9 cellular contexts compared by ENCODE assay signal in the genomic region with DNA sequence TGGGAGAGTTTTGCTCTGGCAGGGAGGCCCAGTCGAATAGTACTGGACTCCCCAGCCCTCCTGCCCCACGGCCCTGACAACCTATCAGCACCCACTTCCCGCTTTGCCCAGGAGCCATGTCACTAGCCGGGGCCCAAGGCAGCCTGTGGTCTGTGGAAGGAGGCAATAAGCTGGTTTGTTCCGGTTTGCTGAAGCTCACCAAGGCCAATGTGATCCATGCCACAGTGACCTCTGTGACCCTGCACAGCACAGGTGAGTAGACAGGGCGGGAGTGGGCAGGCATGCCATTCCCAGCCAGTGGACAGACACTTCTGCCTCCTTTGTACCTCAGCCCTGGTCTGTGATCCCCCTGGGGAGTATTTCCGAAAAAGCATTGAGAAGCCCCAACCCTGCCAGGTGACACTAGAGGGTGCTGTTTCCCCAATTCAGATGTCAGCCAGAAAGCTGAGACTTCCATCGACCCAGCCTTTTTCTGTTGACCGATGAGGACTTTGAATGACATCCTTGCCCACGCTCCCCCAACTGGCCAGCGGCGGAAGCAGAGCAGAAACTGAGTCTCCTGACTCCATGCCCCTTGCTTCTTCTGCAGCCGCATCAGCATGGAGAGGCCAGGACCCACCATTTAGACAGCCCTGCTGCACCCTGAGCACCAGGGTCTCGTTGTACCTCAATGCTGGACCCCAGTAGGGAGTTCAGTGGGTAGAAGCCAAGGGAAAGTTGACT. TPM values are rescaled to one million over a fixed set of nuclear protein-coding genes. Genes with fewer than 3 reads are reported as not detected.
DNase-seq lines count a peak whose midpoint lies in the region; ATAC-seq and TF ChIP-seq lines count a peak whose summit lies in the region.
"Had no signal": no experiment of that assay in that cellular context is flagged by ENCODE, and none has a peak within 500 bp of the region (broad histone marks: within the 10 kb centered on the region; RNA-seq: fewer than 3 reads in every experiment).

No MANE protein-coding gene starts in this region.

- no peaks in the 10 kb centered on the region for H3K27me3 ChIP-seq in stomach smooth muscle (ENCODE audit: control insufficient read depth in 1 of 2, insufficient read depth in 2 of 2, low read length in 2 of 2)

- intact Hi-C loops in activated CD4-positive, alpha-beta T cell treated with anti-CD3 and anti-CD28 coated beads, Interleukin-2, amount 10 ng/mL, durations not matched to agents 24 days and 14 days (cut with micrococcal nuclease) = loop anchor here (1.0 kb wide), 2 partner anchors 9 to 50 kb away; a partner anchor contains a TSS

- peaks cover 34% of the 10 kb centered on the region for H3K4me1 ChIP-seq in stomach smooth muscle (ENCODE audit: control insufficient read depth, insufficient read depth, low read length)

- no peaks in the 10 kb centered on the region for H3K9me3 Mint-ChIP-seq in activated CD4-positive, alpha-beta T cell treated with anti-CD3 and anti-CD28 coated beads, Interleukin-2, amount 10 ng/mL, durations not matched to agents 24 days and 14 days
- H3K9me3 Mint-ChIP-seq: stimulated activated naive CD8-positive, alpha-beta T cell treated with anti-CD3 and anti-CD28 coated beads, Interleukin-15, Interleukin-2, amounts not matched to agents 100 ng/mL and 50 ng/mL, for 24 hours had no signal

- no peaks in the 10 kb centered on the region for H3K27me3 Mint-ChIP-seq in activated CD4-positive, alpha-beta T cell treated with anti-CD3 and anti-CD28 coated beads, Interleukin-2, amount 10 ng/mL, durations not matched to agents 24 days and 14 days
- H3K27me3 Mint-ChIP-seq: stimulated activated naive CD8-positive, alpha-beta T cell treated with anti-CD3 and anti-CD28 coated beads, Interleukin-15, Interleukin-2, amounts not matched to agents 100 ng/mL and 50 ng/mL, for 24 hours had no signal

- ATAC-seq in GM18519 (IDR thresholded peaks at IDR 0.05; ENCODE audit: low FRiP score, unreplicated experiment) (peak; percentile 74), HG03135 (IDR thresholded peaks at IDR 0.05; ENCODE audit: unreplicated experiment) (peak; percentile 60)

- H3K36me3 ChIP-seq in stomach smooth muscle (ENCODE audit: control insufficient read depth in 2 of 2, insufficient read depth in 2 of 2, low read length in 2 of 2) = no peaks in the 10 kb centered on the region

- peak; percentile 89 for TF ChIP-seq CTCF in AG10803 (conservative IDR thresholded peaks at IDR 0.05; ENCODE audit: low read length)

- H3K9ac ChIP-seq in stomach smooth muscle (ENCODE audit: low read length in 2 of 2) = peak overlapping the region; percentile 62 to 64

- no peak overlapping the region for H3K4me3 ChIP-seq in AG10803 (ENCODE audit: low read length)
- peak overlapping the region; percentile 49 to 68 for H3K4me3 ChIP-seq in stomach smooth muscle (ENCODE audit: low read length in 2 of 2)

- H3K9me3 ChIP-seq in stomach smooth muscle (ENCODE audit: control insufficient read depth in 2 of 2, low read length in 2 of 2) = no peaks in the 10 kb centered on the region

- DNase-seq in AG10803 (ENCODE audit: low read depth) = peak; percentile 66
- DNase-seq in NCI-H69 (lab: John Stamatoyannopoulos, UW) = peak; percentile 85
- peak; percentile 87 for DNase-seq in activated CD4-positive, alpha-beta T cell treated with anti-CD3 and anti-CD28 coated beads, Interleukin-2, amount 10 ng/mL, durations not matched to agents 24 days and 14 days
- DNase-seq in effector CD4-positive, alpha-beta T cell = peak; percentile 35
- DNase-seq in midbrain (lab: John Stamatoyannopoulos, UW) = peak; percentile 39

- H3K4me3 Mint-ChIP-seq in activated CD4-positive, alpha-beta T cell treated with anti-CD3 and anti-CD28 coated beads, Interleukin-2, amount 10 ng/mL, durations not matched to agents 24 days and 14 days = no peak overlapping the region
- H3K4me3 Mint-ChIP-seq: stimulated activated naive CD8-positive, alpha-beta T cell treated with anti-CD3 and anti-CD28 coated beads, Interleukin-15, Interleukin-2, amounts not matched to agents 100 ng/mL and 50 ng/mL, for 24 hours had no signal

- H3K36me3 Mint-ChIP-seq in activated CD4-positive, alpha-beta T cell treated with anti-CD3 and anti-CD28 coated beads, Interleukin-2, amount 10 ng/mL, durations not matched to agents 24 days and 14 days (ENCODE audit: low read depth) = peaks cover 10% of the 10 kb centered on the region

- no peaks in the 10 kb centered on the region for H3K4me1 Mint-ChIP-seq in activated CD4-positive, alpha-beta T cell treated with anti-CD3 and anti-CD28 coated beads, Interleukin-2, amount 10 ng/mL, durations not matched to agents 24 days and 14 days

- H3K27ac Mint-ChIP-seq in activated CD4-positive, alpha-beta T cell treated with anti-CD3 and anti-CD28 coated beads, Interleukin-2, amount 10 ng/mL, durations not matched to agents 24 days and 14 days = no peak overlapping the region
- H3K27ac Mint-ChIP-seq: stimulated activated naive CD8-positive, alpha-beta T cell treated with anti-CD3 and anti-CD28 coated beads, Interleukin-15, Interleukin-2, amounts not matched to agents 100 ng/mL and 50 ng/mL, for 24 hours had no signal

- peak overlapping the region; percentile 70 for H3K27ac ChIP-seq in stomach smooth muscle (ENCODE audit: low read length)

RNA-seq across cellular contexts. Expression of a gene that starts 9.6 kb away (rescaled TPM):
- 19.8 and 21.2 TPM in 2 replicates for total RNA-seq in activated CD4-positive, alpha-beta T cell treated with anti-CD3 and anti-CD28 coated beads, Interleukin-2, amount 10 ng/mL, durations not matched to agents 24 days and 14 days

RNA-seq across cellular contexts. Expression of a gene that starts 11.7 kb away (rescaled TPM):
- not detected in 2 replicates for total RNA-seq in activated CD4-positive, alpha-beta T cell treated with anti-CD3 and anti-CD28 coated beads, Interleukin-2, amount 10 ng/mL, durations not matched to agents 24 days and 14 days

RNA-seq across cellular contexts. Expression of a gene that starts 22.1 kb away (rescaled TPM):
- total RNA-seq in activated CD4-positive, alpha-beta T cell treated with anti-CD3 and anti-CD28 coated beads, Interleukin-2, amount 10 ng/mL, durations not matched to agents 24 days and 14 days = 30.6 and 30.7 TPM in 2 replicates

Comparison
In these comparisons a context has a peak if more than half of its experiments do, and no peak if none do; other contexts are left out.
1. DNase-seq: peak in every context shown above with its lines; median percentile 87 in activated CD4-positive, alpha-beta T cell treated with anti-CD3 and anti-CD28 coated beads, Interleukin-2, amount 10 ng/mL, durations not matched to agents 24 days and 14 days; 85 in NCI-H69; 66 in AG10803; 39 in midbrain; 35 in effector CD4-positive, alpha-beta T cell.